ENCODE assay signal across 25 cellular contexts in the genomic region with DNA sequence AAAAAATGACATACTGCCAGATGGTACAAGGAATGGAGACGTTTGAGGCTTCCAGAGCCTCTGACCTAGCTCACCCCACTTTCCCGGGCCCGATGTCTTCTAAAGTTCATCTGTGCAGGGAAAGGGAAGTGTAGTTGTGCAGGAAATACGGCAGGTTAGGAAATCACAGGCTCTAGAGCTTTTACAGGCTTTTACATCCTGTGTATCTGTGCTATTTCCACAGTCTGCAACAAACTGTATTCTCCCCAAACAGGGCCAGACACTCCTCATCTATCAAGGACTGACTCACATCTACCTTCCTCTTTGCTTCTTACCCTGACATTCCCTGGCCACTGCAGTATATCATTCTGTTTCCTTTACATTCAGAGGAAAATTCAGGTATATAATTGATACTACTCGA.
DNase-seq lines count a peak whose midpoint lies in the region; ATAC-seq and TF ChIP-seq lines count a peak whose summit lies in the region.
"Had no signal": no experiment of that assay in that cellular context is flagged by ENCODE, and none has a peak within 500 bp of the region (broad histone marks: within the 10 kb centered on the region; RNA-seq: fewer than 3 reads in every experiment).

No MANE protein-coding gene starts in this region.

- no peak overlapping the region for H3K4me3 Mint-ChIP-seq in activated naive CD8-positive, alpha-beta T cell treated with anti-CD3 and anti-CD28 coated beads for 36 hours
- H3K4me3 Mint-ChIP-seq in mesothelial cell of epicardium = no peak overlapping the region
- H3K4me3 Mint-ChIP-seq: activated T-cell treated with anti-CD3 and anti-CD28 coated beads, Interleukin-2, amount 50 U/mL, for 24 hours; brain; IgD-negative memory B cell; stimulated activated naive CD8-positive, alpha-beta T cell treated with anti-CD3 and anti-CD28 coated beads, Interleukin-15, Interleukin-2, amounts not matched to agents 100 ng/mL and 50 ng/mL, for 24 hours; type B pancreatic cell had no signal

- no peak overlapping the region for H2AK9ac ChIP-seq in IMR-90 (replicated peaks; ENCODE audit: low read depth, low read length, poor library complexity)

- no peak for TF ChIP-seq CTCF in IMR-90 (conservative IDR thresholded peaks at IDR 0.05; ENCODE audit: low read depth, low read length)
- TF ChIP-seq CTCF in RWPE2 (IDR thresholded peaks at IDR 0.05; ENCODE audit: poor library complexity, severe bottlenecking) = no peak
- no peak for TF ChIP-seq CTCF in foreskin fibroblast (IDR thresholded peaks at IDR 0.05; ENCODE audit: low read depth, low read length)
- no peak for TF ChIP-seq CTCF in mesothelial cell of epicardium (IDR thresholded peaks at IDR 0.05; ENCODE audit: unreplicated experiment)

- H3K23ac ChIP-seq in IMR-90 (ENCODE audit: low read depth, low read length) = peak overlapping the region; percentile 23; the same call in 1 of the 2 replicates

- no peak overlapping the region for H3K4me3 ChIP-seq in IMR-90 (ENCODE audit: insufficient read depth, low read depth, low read length)
- no peak overlapping the region for H3K4me3 ChIP-seq in RWPE2 (ENCODE audit: severe bottlenecking)
- H3K4me3 ChIP-seq in foreskin fibroblast (ENCODE audit: low read depth in 1 of 2, low read length in 2 of 2) = no peak overlapping the region
- H3K4me3 ChIP-seq: pancreas, Peyer's patch, right lobe of liver had no signal

- H3K4ac ChIP-seq in IMR-90 (ENCODE audit: low read depth, low read length) = peak overlapping the region; percentile 76

- dilution Hi-C loops in IMR-90 (cut with HindIII; ENCODE audit: low sequenced_read_pairs, unreplicated experiment) = no loop called here

- no peaks in the 10 kb centered on the region for H3K9me3 Mint-ChIP-seq in activated naive CD8-positive, alpha-beta T cell treated with anti-CD3 and anti-CD28 coated beads for 36 hours
- H3K9me3 Mint-ChIP-seq in mesothelial cell of epicardium = no peaks in the 10 kb centered on the region
- H3K9me3 Mint-ChIP-seq: activated T-cell treated with anti-CD3 and anti-CD28 coated beads, Interleukin-2, amount 50 U/mL, for 24 hours; brain; CD4-positive, alpha-beta memory T cell; IgD-negative memory B cell; stimulated activated naive CD8-positive, alpha-beta T cell treated with anti-CD3 and anti-CD28 coated beads, Interleukin-15, Interleukin-2, amounts not matched to agents 100 ng/mL and 50 ng/mL, for 24 hours had no signal

- H2BK120ac ChIP-seq in IMR-90 (ENCODE audit: low read depth, low read length) = peak overlapping the region; percentile 88; the same call in 1 of the 2 replicates

- POLR2A ChIA-PET in IMR-90 (lab: Charles Lee; ENCODE audit: unreplicated experiment) = no interaction called here

- H3K27ac Mint-ChIP-seq in activated naive CD8-positive, alpha-beta T cell treated with anti-CD3 and anti-CD28 coated beads for 36 hours = no peak overlapping the region
- no peak overlapping the region for H3K27ac Mint-ChIP-seq in mesothelial cell of epicardium
- H3K27ac Mint-ChIP-seq: activated T-cell treated with anti-CD3 and anti-CD28 coated beads, Interleukin-2, amount 50 U/mL, for 24 hours; brain; IgD-negative memory B cell; stimulated activated naive CD8-positive, alpha-beta T cell treated with anti-CD3 and anti-CD28 coated beads, Interleukin-15, Interleukin-2, amounts not matched to agents 100 ng/mL and 50 ng/mL, for 24 hours; type B pancreatic cell had no signal

- H3K9ac ChIP-seq in IMR-90 (ENCODE audit: low read depth, low read length) = no peak overlapping the region; the same call in 1 of the 2 replicates

- no TSS peak for BruUV-seq in IMR-90 (replicated peaks; lab: Mats Ljungman, UMichigan)

- H3K4me1 Mint-ChIP-seq in activated naive CD8-positive, alpha-beta T cell treated with anti-CD3 and anti-CD28 coated beads for 36 hours = peaks cover 37% of the 10 kb centered on the region
- peaks cover 15% of the 10 kb centered on the region for H3K4me1 Mint-ChIP-seq in mesothelial cell of epicardium
- H3K4me1 Mint-ChIP-seq: brain had no signal

- H3K36me3 ChIP-seq in IMR-90 (ENCODE audit: control insufficient read depth, insufficient read depth, low read length) = no peaks in the 10 kb centered on the region
- no peaks in the 10 kb centered on the region for H3K36me3 ChIP-seq in RWPE2 (ENCODE audit: low read depth)
- H3K36me3 ChIP-seq: pancreas, Peyer's patch, right lobe of liver had no signal

- 0 out of 3 replicates have a peak overlapping the region, but pooled peaks have one; percentile 3 for H2BK15ac ChIP-seq in IMR-90 (ENCODE audit: low read depth, low read length)

- no peaks in the 10 kb centered on the region for H3K79me1 ChIP-seq in IMR-90 (ENCODE audit: low read depth in 1 of 2, low read length in 2 of 2)

- no peaks in the 10 kb centered on the region for H3K27me3 Mint-ChIP-seq in activated naive CD8-positive, alpha-beta T cell treated with anti-CD3 and anti-CD28 coated beads for 36 hours
- no peaks in the 10 kb centered on the region for H3K27me3 Mint-ChIP-seq in mesothelial cell of epicardium (ENCODE audit: low read depth)
- H3K27me3 Mint-ChIP-seq: activated T-cell treated with anti-CD3 and anti-CD28 coated beads, Interleukin-2, amount 50 U/mL, for 24 hours; CD4-positive, alpha-beta memory T cell; stimulated activated naive CD8-positive, alpha-beta T cell treated with anti-CD3 and anti-CD28 coated beads, Interleukin-15, Interleukin-2, amounts not matched to agents 100 ng/mL and 50 ng/mL, for 24 hours had no signal

- intact Hi-C loops in IMR-90 (cut with micrococcal nuclease) = no loop called here

- peak overlapping the region; percentile 70 for H3K14ac ChIP-seq in IMR-90 (replicated peaks; ENCODE audit: low read depth, low read length)

- in situ Hi-C loops in IMR-90 (cut with MboI; ENCODE audit: low sequenced_read_pairs) = no loop called here

- no peak overlapping the region for H3K56ac ChIP-seq in IMR-90 (ENCODE audit: extremely low read depth, insufficient read depth, low read length)

- H2AFZ ChIP-seq in IMR-90 (replicated peaks; ENCODE audit: low read length, poor library complexity) = peak overlapping the region; percentile 78

- H4K8ac ChIP-seq in IMR-90 (ENCODE audit: low read depth in 2 of 2, low read length in 2 of 2) = peak overlapping the region in 1 of 2 experiments; percentile 86; a peak in 2 of 4 replicates

- H3K36me3 Mint-ChIP-seq in activated naive CD8-positive, alpha-beta T cell treated with anti-CD3 and anti-CD28 coated beads for 36 hours = no peaks in the 10 kb centered on the region
- no peaks in the 10 kb centered on the region for H3K36me3 Mint-ChIP-seq in mesothelial cell of epicardium
- H3K36me3 Mint-ChIP-seq: brain; CD4-positive, alpha-beta memory T cell; IgD-negative memory B cell; type B pancreatic cell had no signal

- H4K20me1 ChIP-seq in IMR-90 (ENCODE audit: insufficient read depth, low read length) = no peaks in the 10 kb centered on the region

- H3K27ac ChIP-seq in IMR-90 (ENCODE audit: insufficient read depth, low read length) (no peak overlapping the region), RWPE2 (ENCODE audit: poor library complexity, severe bottlenecking) (no peak overlapping the region)
- H3K27ac ChIP-seq: epithelial cell of prostate, pancreas, Peyer's patch, right lobe of liver had no signal

- TF ChIP-seq POLR2A in IMR-90 (IDR thresholded peaks at IDR 0.05; ENCODE audit: low read depth, low read length) = no peak

- H3K18ac ChIP-seq in IMR-90 (ENCODE audit: low read depth, low read length) = peak overlapping the region; percentile 64; the same call in 1 of the 2 replicates

- no peak for TF ChIP-seq RAD21 in IMR-90 (IDR thresholded peaks at IDR 0.05; ENCODE audit: low read length)

- H3K27me3 ChIP-seq in IMR-90 (ENCODE audit: control insufficient read depth, insufficient read depth, low read length) = no peaks in the 10 kb centered on the region
- no peaks in the 10 kb centered on the region for H3K27me3 ChIP-seq in RWPE2 (ENCODE audit: insufficient read depth, poor library complexity, severe bottlenecking)
- H3K27me3 ChIP-seq: pancreas, Peyer's patch, right lobe of liver had no signal

- H3K9me1 ChIP-seq in IMR-90 (ENCODE audit: insufficient read depth, low read length) = peaks cover 21% of the 10 kb centered on the region

- no peak overlapping the region for H2BK5ac ChIP-seq in IMR-90 (ENCODE audit: low read depth, low read length, poor library complexity, severe bottlenecking)

- H4K91ac ChIP-seq in IMR-90 (ENCODE audit: insufficient read depth, low read depth, low read length) = peak overlapping the region; percentile 81

- 0 out of 2 replicates have a peak overlapping the region, but pooled peaks have one; percentile 73 for H4K5ac ChIP-seq in IMR-90 (ENCODE audit: low read depth, low read length)

- CTCF ChIA-PET in IMR-90 (lab: Yijun Ruan, JAX) = interaction anchor here (1.0 to 2.0 kb wide), 3 partner anchors 16 to 42 kb away, joined by 3 to 6 read pairs (median 4); no protein-coding TSS in a partner anchor

- ATAC-seq in IMR-90 (ENCODE audit: low read depth) = 0 out of 2 replicates have a peak, but pooled peaks have one; percentile 10
- ATAC-seq in RWPE2 (ENCODE audit: low read depth) = peak; percentile 62; the same call in 2 of the 3 replicates
- ATAC-seq: left ventricle myocardium superior, pancreas had no signal

- DNase-seq in AML-193 (lab: John Stamatoyannopoulos, UW) (peak; percentile 85 to 94), IMR-90 (peak; percentile 49), RWPE2 (ENCODE audit: low spot score) (no peak), foreskin fibroblast (peak; percentile 34 to 48), SK-N-DZ (ENCODE audit: low spot score) (no peak), hypothalamus (lab: John Stamatoyannopoulos, UW) (no peak), mesothelial cell of epicardium (ENCODE audit: low spot score in 2 of 2, unreplicated experiment in 2 of 2) (no peak)
- no peak for DNase-seq in activated naive CD8-positive, alpha-beta T cell treated with anti-CD3 and anti-CD28 coated beads for 36 hours
- DNase-seq: activated CD4-positive, alpha-beta T cell treated with anti-CD3 and anti-CD28 coated beads, Interleukin-2, amount 50 U/mL, for 4 hours; activated naive CD4-positive, alpha-beta T cell treated with anti-CD3 and anti-CD28 coated beads, Interleukin-2, amount 50 U/mL, for 16 hours; activated T-cell treated with anti-CD3 and anti-CD28 coated beads, Interleukin-2, amount 50 U/mL, for 24 hours; CD4-positive, alpha-beta memory T cell; cortex of kidney; DMS79; left ventricle myocardium superior; NCI-H1105; NCI-H526 treated with DMSO at 0.1 percent for 48 hours; pancreas; Peyer's patch; right lobe of liver had no signal

- H2AK5ac ChIP-seq in IMR-90 (ENCODE audit: low read depth, low read length) = no peak overlapping the region

- H3K9me3 ChIP-seq in IMR-90 (ENCODE audit: control insufficient read depth, insufficient read depth, low read length) (0 out of 2 replicates have a peak, but pooled peaks cover 2% of the 10 kb centered on the region), RWPE2 (ENCODE audit: severe bottlenecking) (no peaks in the 10 kb centered on the region)
- H3K9me3 ChIP-seq: pancreas, Peyer's patch, right lobe of liver had no signal

- no CpG with 5 or more reads among the region's 5 CpGs for WGBS in IMR-90 (ENCODE audit: extremely low coverage in 2 of 2, insufficient read length in 1 of 2), 2 experiments

- H3K4me1 ChIP-seq in IMR-90 (ENCODE audit: control insufficient read depth, insufficient read depth, low read length) (peaks cover 14% of the 10 kb centered on the region), RWPE2 (ENCODE audit: insufficient read depth, poor library complexity, severe bottlenecking) (peaks cover 9% of the 10 kb centered on the region)
- H3K4me1 ChIP-seq: pancreas, Peyer's patch, right lobe of liver had no signal

- H3K4me2 ChIP-seq in IMR-90 (ENCODE audit: low read depth, low read length) = no peak overlapping the region

- H2BK20ac ChIP-seq in IMR-90 (ENCODE audit: low read depth, low read length) = peak overlapping the region; percentile 77; the same call in 1 of the 2 replicates

Comparison
In these comparisons a context has a peak if more than half of its experiments do, and no peak if none do; other contexts are left out.
1. DNase-seq: peak in AML-193 (2 of 2), IMR-90 (single experiment) and foreskin fibroblast (2 of 2); none in RWPE2 (single experiment), SK-N-DZ (single experiment), hypothalamus (0 of 51), activated naive CD8-positive, alpha-beta T cell treated with anti-CD3 and anti-CD28 coated beads for 36 hours (single experiment) and mesothelial cell of epicardium (0 of 2).